21 cellular contexts compared by ENCODE assay signal in the genomic region with DNA sequence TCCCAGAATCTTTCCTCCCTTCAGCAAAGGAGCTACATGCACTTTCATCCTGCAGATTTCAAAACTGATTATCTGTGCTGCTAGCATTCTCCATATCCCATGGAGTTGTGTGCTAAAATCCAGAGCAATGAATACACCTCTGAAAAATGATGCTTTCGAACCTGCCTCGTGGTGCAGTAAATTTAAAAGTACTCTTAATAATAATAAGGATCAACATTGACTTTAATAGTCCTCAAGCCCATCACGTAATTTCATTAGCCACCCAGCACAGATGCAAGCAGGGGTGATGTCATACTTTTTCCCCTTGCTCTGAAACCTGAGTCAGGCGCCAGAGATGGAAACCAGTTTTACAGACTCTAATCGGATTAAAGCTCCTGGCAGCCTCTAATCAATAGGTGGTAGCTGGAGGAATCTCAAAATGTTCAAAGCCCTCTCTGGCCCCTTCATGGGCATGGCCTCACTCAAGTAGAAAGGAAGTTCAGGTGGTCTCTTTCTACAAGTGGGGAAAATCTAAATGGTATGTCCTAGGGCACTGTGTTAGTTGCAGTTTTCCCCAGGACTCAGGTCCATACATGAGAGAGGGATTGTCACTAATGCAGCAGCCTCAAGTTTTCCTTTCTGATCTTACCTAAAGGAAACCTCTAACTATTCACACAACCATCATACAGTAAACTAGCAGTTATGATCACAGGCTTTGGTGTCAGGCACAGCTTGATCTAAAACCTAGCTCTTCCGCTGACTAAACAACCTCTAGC.
DNase-seq lines count a peak whose midpoint lies in the region; ATAC-seq, FAIRE-seq and TF ChIP-seq lines count a peak whose summit lies in the region.
"Had no signal": no experiment of that assay in that cellular context is flagged by ENCODE, and none has a peak within 500 bp of the region (broad histone marks: within the 10 kb centered on the region; RNA-seq: fewer than 3 reads in every experiment).

No MANE protein-coding gene starts in this region.

- H3K36me3 ChIP-seq in K562 (ENCODE audit: control insufficient read depth, insufficient read depth, low read length) (no peaks in the 10 kb centered on the region), neural progenitor cell (no peaks in the 10 kb centered on the region), kidney (ENCODE audit: control insufficient read depth in 1 of 2, insufficient read depth in 2 of 2, low read length in 2 of 2) (no peaks in the 10 kb centered on the region)
- H3K36me3 ChIP-seq: transverse colon had no signal

- no peak overlapping the region for H3K4me3 Mint-ChIP-seq in neural progenitor cell
- H3K4me3 Mint-ChIP-seq: activated CD4-positive, alpha-beta T cell treated with anti-CD3 and anti-CD28 coated beads, Interleukin-2, amount 10 ng/mL, durations not matched to agents 7 days and 5 days; B cell; memory B cell; nephron progenitor cell had no signal

- no peaks in the 10 kb centered on the region for H3K27me3 Mint-ChIP-seq in neural progenitor cell (ENCODE audit: insufficient read depth, low read depth)
- H3K27me3 Mint-ChIP-seq: activated CD4-positive, alpha-beta T cell treated with anti-CD3 and anti-CD28 coated beads, Interleukin-2, amount 10 ng/mL, durations not matched to agents 7 days and 5 days had no signal

- H3K4me1 Mint-ChIP-seq in neural progenitor cell, result peaks cover 17% of the 10 kb centered on the region
- H3K4me1 Mint-ChIP-seq: B cell had no signal

- BruUV-seq in K562 (replicated peaks; lab: Mats Ljungman, UMichigan), result no TSS peak

- H2AFZ ChIP-seq in K562 (ENCODE audit: low read depth, low read length) (no peak overlapping the region), neural progenitor cell (replicated peaks) (no peak overlapping the region)

- 0% methylated on average over 6 of the region's 6 CpGs for WGBS in K562 (ENCODE audit: insufficient coverage, low coverage, missing lambda C conversion rate)

- no peak overlapping the region for H3K27ac Mint-ChIP-seq in neural progenitor cell
- H3K27ac Mint-ChIP-seq: activated CD4-positive, alpha-beta T cell treated with anti-CD3 and anti-CD28 coated beads, Interleukin-2, amount 10 ng/mL, durations not matched to agents 7 days and 5 days; B cell; memory B cell; nephron progenitor cell had no signal

- intact Hi-C loops in K562 (cut with micrococcal nuclease), result no loop called here
- intact Hi-C loops in left ventricle myocardium superior (cut with micrococcal nuclease), result no loop called here
- intact Hi-C loops in kidney (cut with DNase I), result no loop called here

- peaks cover 2% of the 10 kb centered on the region for H3K36me3 Mint-ChIP-seq in neural progenitor cell
- H3K36me3 Mint-ChIP-seq: memory B cell had no signal

- H4K20me1 ChIP-seq in K562 (replicated peaks; ENCODE audit: control insufficient read depth, insufficient read depth, low read length) (no peaks in the 10 kb centered on the region), neural progenitor cell (ENCODE audit: low read depth) (no peaks in the 10 kb centered on the region)

- POLR2A ChIA-PET in K562 (lab: Yijun Ruan, JAX), result no interaction called here

- TF ChIP-seq EP300 in K562 (IDR thresholded peaks at IDR 0.05; ENCODE audit: low read length), result no peak

- ATAC-seq in K562, result no peak
- no peak for ATAC-seq in left ventricle myocardium superior
- ATAC-seq in GM21390 (IDR thresholded peaks at IDR 0.05; ENCODE audit: unreplicated experiment), result no peak
- ATAC-seq: HCT116, PC-3 had no signal

- no peak for TF ChIP-seq RAD21 in K562 (CRISPR knock-in tag; conservative IDR thresholded peaks at IDR 0.05 in 1 of 2, IDR thresholded peaks at IDR 0.05 in 1 of 2)

- no peak for TF ChIP-seq POLR2A in K562 (conservative IDR thresholded peaks at IDR 0.05)

- in situ Hi-C loops in K562 (cut with MboI), result loop anchor here (5.0 kb wide), 1 partner anchor 50 kb away; no protein-coding TSS in a partner anchor

- CTCF ChIA-PET in K562 (lab: Yijun Ruan, JAX; ENCODE audit: low intra/inter-chr PET ratio), result no interaction called here

- TF ChIP-seq CTCF in K562 (IDR thresholded peaks at IDR 0.05 in 2 of 3, conservative IDR thresholded peaks at IDR 0.05 in 1 of 3; ENCODE audit: insufficient read depth in 2 of 3, low read depth in 1 of 3, low read length in 3 of 3), result no peak
- TF ChIP-seq CTCF in neural progenitor cell (IDR thresholded peaks at IDR 0.05), result no peak
- no peak for TF ChIP-seq CTCF in kidney (IDR thresholded peaks at IDR 0.05; ENCODE audit: borderline replicate concordance, extremely low read depth, insufficient read depth)

- no peaks in the 10 kb centered on the region for H3K9me1 ChIP-seq in K562 (ENCODE audit: control insufficient read depth, insufficient read depth, low read length)

- H3K4me1 ChIP-seq in K562 (replicated peaks in 1 of 2; ENCODE audit: control insufficient read depth in 2 of 2, insufficient read depth in 2 of 2, low read length in 2 of 2) (no peaks in the 10 kb centered on the region), neural progenitor cell (peaks cover 12% of the 10 kb centered on the region), kidney (ENCODE audit: control insufficient read depth in 1 of 2, insufficient read depth in 1 of 2, low read depth in 1 of 2, low read length in 2 of 2) (no peaks in the 10 kb centered on the region)
- H3K4me1 ChIP-seq: transverse colon had no signal

- DNase-seq in EL (peak; percentile 10), NCI-H510A (lab: John Stamatoyannopoulos, UW) (peak; percentile 17), K562 (ENCODE audit: extremely low read depth in 1 of 4, low spot score in 3 of 4) (no peak), neural progenitor cell (ENCODE audit: low spot score) (peak; percentile 78), left ventricle myocardium superior (no peak), HPDE6-E6E7 (ENCODE audit: extremely low spot score) (no peak), kidney (no peak)
- DNase-seq: activated CD4-positive, alpha-beta T cell treated with anti-CD3 and anti-CD28 coated beads, Interleukin-2, amount 10 ng/mL, durations not matched to agents 7 days and 5 days; activated naive CD4-positive, alpha-beta T cell; activated T-cell treated with anti-CD3 and anti-CD28 coated beads for 4 hours; nephron progenitor cell; PC-3; stimulated activated CD4-positive, alpha-beta T cell treated with anti-CD3 and anti-CD28 coated beads, Interleukin-15, amount 100 ng/mL, for 24 hours; stimulated activated naive CD4-positive, alpha-beta T cell; transverse colon had no signal

- H3K4me2 ChIP-seq in K562 (ENCODE audit: insufficient read depth, low read length), result no peak overlapping the region
- peak overlapping the region; percentile 47 for H3K4me2 ChIP-seq in neural progenitor cell

- H3F3A ChIP-seq in neural progenitor cell (ENCODE audit: low read depth), result no peaks in the 10 kb centered on the region

- H3K27me3 ChIP-seq in K562 (ENCODE audit: control insufficient read depth in 2 of 2, insufficient read depth in 2 of 2, low read length in 2 of 2), result no peaks in the 10 kb centered on the region
- H3K27me3 ChIP-seq in neural progenitor cell, result no peaks in the 10 kb centered on the region
- H3K27me3 ChIP-seq: transverse colon had no signal

- H3K9me3 ChIP-seq in K562 (replicated peaks; ENCODE audit: control insufficient read depth, insufficient read depth, low read depth, low read length) (no peaks in the 10 kb centered on the region), neural progenitor cell (ENCODE audit: low read depth) (no peaks in the 10 kb centered on the region), kidney (ENCODE audit: control insufficient read depth in 1 of 2, low read length in 2 of 2) (no peaks in the 10 kb centered on the region)
- H3K9me3 ChIP-seq: transverse colon had no signal

- H3K9ac ChIP-seq in K562 (ENCODE audit: insufficient read depth in 1 of 2, low read depth in 2 of 2, low read length in 2 of 2) (no peak overlapping the region), neural progenitor cell (no peak overlapping the region), kidney (ENCODE audit: low read length in 2 of 2) (no peak overlapping the region)

- H3K79me2 ChIP-seq in K562 (ENCODE audit: control insufficient read depth, insufficient read depth, low read length) (no peaks in the 10 kb centered on the region), neural progenitor cell (ENCODE audit: low read depth) (no peaks in the 10 kb centered on the region)

- H3K4me3 ChIP-seq in K562 (no peak overlapping the region), neural progenitor cell (no peak overlapping the region), kidney (ENCODE audit: low read length in 2 of 2) (no peak overlapping the region)
- H3K4me3 ChIP-seq: coronary artery, SK-N-MC, transverse colon had no signal

- FAIRE-seq in K562 (lab: Jason Lieb, UNC), result no peak
- FAIRE-seq in kidney (lab: Jason Lieb, UNC), result no peak

- H3K27ac ChIP-seq in K562 (ENCODE audit: extremely low read depth, low read depth, low read length) (no peak overlapping the region), neural progenitor cell (no peak overlapping the region), kidney (ENCODE audit: low read depth in 2 of 2, low read length in 2 of 2) (no peak overlapping the region)
- H3K27ac ChIP-seq: coronary artery, SK-N-MC, transverse colon had no signal

- H3K9me3 Mint-ChIP-seq in neural progenitor cell, result peaks cover 6% of the 10 kb centered on the region
- H3K9me3 Mint-ChIP-seq: memory B cell, nephron progenitor cell had no signal

TF ChIP-seq in K562, 482 proteins besides CTCF, POLR2A, EP300 and RAD21:
- no peak for TF ChIP-seq NELFE (IDR thresholded peaks at IDR 0.05; ENCODE audit: insufficient read depth, insufficient read length)
- no peak for TF ChIP-seq HDAC1 (IDR thresholded peaks at IDR 0.05)
- no peak for TF ChIP-seq CREB1 (IDR thresholded peaks at IDR 0.05)
- no peak for TF ChIP-seq CREB1 (CRISPR knock-in tag; IDR thresholded peaks at IDR 0.05)
- peak; percentile 38 for TF ChIP-seq ATF3 (IDR thresholded peaks at IDR 0.05)
- no peak for TF ChIP-seq ATF3 (CRISPR knock-in tag; conservative IDR thresholded peaks at IDR 0.05)
- no peak for TF ChIP-seq HNRNPK (IDR thresholded peaks at IDR 0.05; ENCODE audit: low read depth, low read length, poor library complexity, severe bottlenecking)
- TF ChIP-seq ELF1 (tag; IDR thresholded peaks at IDR 0.05), result no peak
- TF ChIP-seq MCM5 (IDR thresholded peaks at IDR 0.05; ENCODE audit: low read depth), result no peak

Comparison
In these comparisons a context has a peak if more than half of its experiments do, and no peak if none do; other contexts are left out.
1. DNase-seq: peak in EL (single experiment), NCI-H510A (single experiment) and neural progenitor cell (single experiment); none in K562 (0 of 4), left ventricle myocardium superior (single experiment), HPDE6-E6E7 (single experiment) and kidney (single experiment).